In the genomic region with DNA sequence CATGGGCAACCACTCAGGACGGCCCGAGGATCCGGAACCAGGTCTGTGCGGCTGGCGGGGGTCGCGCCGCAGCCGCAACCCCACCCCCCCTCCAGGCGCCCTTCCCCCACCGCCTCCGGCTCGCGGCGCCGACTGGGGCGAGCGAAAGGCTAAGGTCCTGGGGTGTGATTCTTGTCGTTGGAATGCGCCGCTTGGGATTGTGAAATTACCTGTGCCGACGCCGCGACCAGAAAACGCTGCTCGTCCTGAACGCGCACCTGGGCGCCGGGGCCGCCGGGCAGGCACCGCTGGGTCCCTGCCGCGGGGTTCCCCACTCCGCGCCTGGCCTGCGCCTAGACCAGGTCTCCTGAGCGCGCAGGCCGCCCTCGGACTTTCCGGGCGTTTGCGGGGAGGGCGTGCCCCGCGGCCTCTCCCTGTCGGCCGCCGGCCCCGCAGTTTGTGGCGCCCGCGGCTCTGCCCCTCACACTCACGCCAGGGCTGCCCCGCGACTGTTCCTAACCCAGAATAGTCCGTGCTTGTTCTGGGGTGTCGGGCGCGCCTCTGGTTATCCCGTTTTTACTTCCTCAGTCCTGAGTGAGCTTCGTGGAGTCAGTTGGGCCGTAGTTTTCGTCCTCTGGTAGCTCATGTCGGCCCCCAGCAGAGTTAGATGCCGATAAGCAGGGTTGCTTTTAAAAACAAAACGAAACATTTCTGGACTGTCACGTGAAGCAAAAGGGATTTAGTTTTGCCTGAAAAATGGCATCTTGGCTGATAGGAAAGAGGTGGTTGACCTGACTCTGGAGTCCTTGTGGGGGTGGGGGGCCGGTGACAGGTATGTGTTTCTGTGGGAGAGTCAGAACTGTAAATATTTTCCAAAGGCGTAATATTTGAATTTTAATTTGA, we compare ENCODE assay signal across 8 cellular contexts.
DNase-seq lines count a peak whose midpoint lies in the region; ATAC-seq and TF ChIP-seq lines count a peak whose summit lies in the region.

No MANE protein-coding gene starts in this region.

- H3K36me3 Mint-ChIP-seq in WTC11, result peaks cover 3% of the 10 kb centered on the region
- no peaks in the 10 kb centered on the region for H3K36me3 Mint-ChIP-seq in naive thymus-derived CD4-positive, alpha-beta T cell

- no peak for TF ChIP-seq POLR2A in esophagus muscularis mucosa (IDR thresholded peaks at IDR 0.05; ENCODE audit: low read depth)

- H3K27ac ChIP-seq in esophagus muscularis mucosa (replicated peaks in 1 of 4), result peak overlapping the region; percentile 2 to 75 (median 69)
- peak overlapping the region; percentile 7 for H3K27ac ChIP-seq in naive thymus-derived CD4-positive, alpha-beta T cell (ENCODE audit: low read depth, low read length)

- DNase-seq in DMS79 treated with DMSO at 0.1 percent for 48 hours (lab: John Stamatoyannopoulos, UW), result peak; percentile 1
- peak; percentile 30 for DNase-seq in HS-5 (ENCODE audit: low read depth)
- peak; percentile 66 for DNase-seq in WTC11 (ENCODE audit: low spot score)
- no peak for DNase-seq in esophagus muscularis mucosa (ENCODE audit: extremely low spot score)
- DNase-seq in naive thymus-derived CD4-positive, alpha-beta T cell, result peak in 3 of 9 donors; percentile 21 to 48 (median 32)
- peak; percentile 61 for DNase-seq in ureter (ENCODE audit: low spot score)
- no peak for DNase-seq in cerebellar nuclear complex (lab: John Stamatoyannopoulos, UW)

- no peaks in the 10 kb centered on the region for H3K36me3 ChIP-seq in esophagus muscularis mucosa
- no peaks in the 10 kb centered on the region for H3K36me3 ChIP-seq in naive thymus-derived CD4-positive, alpha-beta T cell (ENCODE audit: control insufficient read depth in 2 of 3, insufficient read depth in 3 of 3, low read length in 3 of 3)

- no peak for TF ChIP-seq EP300 in esophagus muscularis mucosa (IDR thresholded peaks at IDR 0.05)

- intact Hi-C loops in esophagus muscularis mucosa (cut with DNase I), result no loop called here
- intact Hi-C loops in naive thymus-derived CD4-positive, alpha-beta T cell (cut with micrococcal nuclease), result loop anchor here (5.0 to 10.0 kb wide), 4 partner anchors 34 to 1396 kb away; a partner anchor contains a TSS

- H3K9me3 Mint-ChIP-seq in WTC11, result no peaks in the 10 kb centered on the region
- peaks cover 0 to 3% (median 0%) of the 10 kb centered on the region in 11 donors for H3K9me3 Mint-ChIP-seq in naive thymus-derived CD4-positive, alpha-beta T cell

- peaks cover 27% of the 10 kb centered on the region for H3K4me1 Mint-ChIP-seq in WTC11
- H3K4me1 Mint-ChIP-seq in naive thymus-derived CD4-positive, alpha-beta T cell, result peaks cover 0 to 7% (median 4%) of the 10 kb centered on the region in 7 donors

- H3K27me3 Mint-ChIP-seq in WTC11 (ENCODE audit: low read depth), result no peaks in the 10 kb centered on the region
- H3K27me3 Mint-ChIP-seq in naive thymus-derived CD4-positive, alpha-beta T cell, result peaks cover 0 to 27% (median 0%) of the 10 kb centered on the region in 5 donors

- peak overlapping the region; percentile 63 to 84 (median 72) for H3K4me3 ChIP-seq in esophagus muscularis mucosa
- H3K4me3 ChIP-seq in naive thymus-derived CD4-positive, alpha-beta T cell (ENCODE audit: low read length), result peak overlapping the region; percentile 58

- CTCF ChIA-PET in WTC11 (lab: Charles Lee), result interaction anchor here (0.8 to 1.9 kb wide), 6 partner anchors 36 to 148 kb away, joined by 3 to 6 read pairs (median 3); a partner anchor contains a TSS
- CTCF ChIA-PET in naive thymus-derived CD4-positive, alpha-beta T cell (lab: Charles Lee), result no interaction called here

- no peak for TF ChIP-seq CTCF in WTC11 (IDR thresholded peaks at IDR 0.05)
- TF ChIP-seq CTCF in esophagus muscularis mucosa (IDR thresholded peaks at IDR 0.05), result no peak

- peak overlapping the region; percentile 92 for H3K27ac Mint-ChIP-seq in WTC11
- peak overlapping the region in 6 of 9 donors; percentile 15 to 70 (median 34) for H3K27ac Mint-ChIP-seq in naive thymus-derived CD4-positive, alpha-beta T cell

- H3K4me3 Mint-ChIP-seq in WTC11, result peak overlapping the region; percentile 92
- peak overlapping the region in 6 of 10 donors; percentile 83 to 92 (median 86) for H3K4me3 Mint-ChIP-seq in naive thymus-derived CD4-positive, alpha-beta T cell

- H3K4me1 ChIP-seq in esophagus muscularis mucosa, result peaks cover 17 to 25% (median 21%) of the 10 kb centered on the region in 4 donors
- peaks cover 6 to 15% of the 10 kb centered on the region in 2 donors for H3K4me1 ChIP-seq in naive thymus-derived CD4-positive, alpha-beta T cell (ENCODE audit: control insufficient read depth in 2 of 2, insufficient read depth in 2 of 2, low read length in 2 of 2)

- ATAC-seq in GM21367 (IDR thresholded peaks at IDR 0.05; ENCODE audit: unreplicated experiment) (peak; percentile 21), WTC11 (peak; percentile 41)
- ATAC-seq in naive thymus-derived CD4-positive, alpha-beta T cell, result peak; percentile 4

- 7% methylated on average over 13 of the region's 73 CpGs for WGBS in esophagus muscularis mucosa

- no peaks in the 10 kb centered on the region for H3K9me3 ChIP-seq in esophagus muscularis mucosa
- no peaks in the 10 kb centered on the region for H3K9me3 ChIP-seq in naive thymus-derived CD4-positive, alpha-beta T cell (ENCODE audit: control insufficient read depth in 2 of 3, low read length in 3 of 3)

- H3K27me3 ChIP-seq in esophagus muscularis mucosa, result peaks cover 0 to 19% (median 0%) of the 10 kb centered on the region in 4 donors
- peaks cover 0 to 2% of the 10 kb centered on the region in 2 donors for H3K27me3 ChIP-seq in naive thymus-derived CD4-positive, alpha-beta T cell (ENCODE audit: control insufficient read depth in 2 of 2, insufficient read depth in 2 of 2, low read length in 2 of 2)

- POLR2A ChIA-PET in WTC11 (lab: Charles Lee), result interaction anchor here (0.7 to 2.0 kb wide), 8 partner anchors 9 to 289 kb away, joined by 3 to 9 read pairs (median 3); a partner anchor contains a TSS
- POLR2A ChIA-PET in naive thymus-derived CD4-positive, alpha-beta T cell (lab: Charles Lee), result no interaction called here

TF ChIP-seq in WTC11, 78 proteins besides CTCF, POLR2A, EP300 and RAD21 (continues in another document):
- 0 out of 2 replicates have a peak, but pooled peaks have one; percentile 9 for TF ChIP-seq ZNF423 (CRISPR knock-in tag; IDR thresholded peaks at IDR 0.05)
- peak; percentile 87; the same call in 1 of the 2 replicates for TF ChIP-seq KAT7 (CRISPR knock-in tag; IDR thresholded peaks at IDR 0.05; ENCODE audit: borderline replicate concordance)
- 0 out of 2 replicates have a peak, but pooled peaks have one; percentile 11 for TF ChIP-seq TEAD1 (CRISPR knock-in tag; IDR thresholded peaks at IDR 0.05)
- TF ChIP-seq ZNF396 (CRISPR knock-in tag; IDR thresholded peaks at IDR 0.05; ENCODE audit: borderline replicate concordance), result no peak
- TF ChIP-seq, protein P1, sequence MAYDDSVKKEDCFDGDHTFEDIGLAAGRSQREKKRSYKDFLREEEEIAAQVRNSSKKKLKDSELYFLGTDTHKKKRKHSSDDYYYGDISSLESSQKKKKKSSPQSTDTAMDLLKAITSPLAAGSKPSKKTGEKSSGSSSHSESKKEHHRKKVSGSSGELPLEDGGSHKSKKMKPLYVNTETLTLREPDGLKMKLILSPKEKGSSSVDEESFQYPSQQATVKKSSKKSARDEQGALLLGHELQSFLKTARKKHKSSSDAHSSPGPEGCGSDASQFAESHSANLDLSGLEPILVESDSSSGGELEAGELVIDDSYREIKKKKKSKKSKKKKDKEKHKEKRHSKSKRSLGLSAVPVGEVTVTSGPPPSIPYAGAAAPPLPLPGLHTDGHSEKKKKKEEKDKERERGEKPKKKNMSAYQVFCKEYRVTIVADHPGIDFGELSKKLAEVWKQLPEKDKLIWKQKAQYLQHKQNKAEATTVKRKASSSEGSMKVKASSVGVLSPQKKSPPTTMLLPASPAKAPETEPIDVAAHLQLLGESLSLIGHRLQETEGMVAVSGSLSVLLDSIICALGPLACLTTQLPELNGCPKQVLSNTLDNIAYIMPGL (CRISPR knock-in tag; IDR thresholded peaks at IDR 0.05), result peak; percentile 71; the same call in 1 of the 2 replicates
- TF ChIP-seq PRRX2 (CRISPR knock-in tag; IDR thresholded peaks at IDR 0.05), result no peak
- TF ChIP-seq, protein P2, sequence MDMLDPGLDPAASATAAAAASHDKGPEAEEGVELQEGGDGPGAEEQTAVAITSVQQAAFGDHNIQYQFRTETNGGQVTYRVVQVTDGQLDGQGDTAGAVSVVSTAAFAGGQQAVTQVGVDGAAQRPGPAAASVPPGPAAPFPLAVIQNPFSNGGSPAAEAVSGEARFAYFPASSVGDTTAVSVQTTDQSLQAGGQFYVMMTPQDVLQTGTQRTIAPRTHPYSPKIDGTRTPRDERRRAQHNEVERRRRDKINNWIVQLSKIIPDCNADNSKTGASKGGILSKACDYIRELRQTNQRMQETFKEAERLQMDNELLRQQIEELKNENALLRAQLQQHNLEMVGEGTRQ (CRISPR knock-in tag; IDR thresholded peaks at IDR 0.05), result peak; percentile 58
- TF ChIP-seq, protein P3, sequence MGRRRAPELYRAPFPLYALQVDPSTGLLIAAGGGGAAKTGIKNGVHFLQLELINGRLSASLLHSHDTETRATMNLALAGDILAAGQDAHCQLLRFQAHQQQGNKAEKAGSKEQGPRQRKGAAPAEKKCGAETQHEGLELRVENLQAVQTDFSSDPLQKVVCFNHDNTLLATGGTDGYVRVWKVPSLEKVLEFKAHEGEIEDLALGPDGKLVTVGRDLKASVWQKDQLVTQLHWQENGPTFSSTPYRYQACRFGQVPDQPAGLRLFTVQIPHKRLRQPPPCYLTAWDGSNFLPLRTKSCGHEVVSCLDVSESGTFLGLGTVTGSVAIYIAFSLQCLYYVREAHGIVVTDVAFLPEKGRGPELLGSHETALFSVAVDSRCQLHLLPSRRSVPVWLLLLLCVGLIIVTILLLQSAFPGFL (CRISPR knock-in tag; IDR thresholded peaks at IDR 0.05; ENCODE audit: borderline replicate concordance), result no peak
- 0 out of 2 replicates have a peak, but pooled peaks have one; percentile 13 for TF ChIP-seq ZNF317 (CRISPR knock-in tag; IDR thresholded peaks at IDR 0.05; ENCODE audit: borderline replicate concordance, low read depth)

Comparison
In these comparisons a context has a peak if more than half of its experiments do, and no peak if none do; other contexts are left out.
1. DNase-seq: peak in DMS79 treated with DMSO at 0.1 percent for 48 hours (single experiment), HS-5 (single experiment), WTC11 (single experiment) and ureter (single experiment); none in esophagus muscularis mucosa (single experiment) and cerebellar nuclear complex (0 of 2).
2. Peak in every context shown above with its lines, with median percentiles within 50 percentile points of each other: ATAC-seq.